21 cellular contexts compared by ENCODE assay signal in the genomic region with DNA sequence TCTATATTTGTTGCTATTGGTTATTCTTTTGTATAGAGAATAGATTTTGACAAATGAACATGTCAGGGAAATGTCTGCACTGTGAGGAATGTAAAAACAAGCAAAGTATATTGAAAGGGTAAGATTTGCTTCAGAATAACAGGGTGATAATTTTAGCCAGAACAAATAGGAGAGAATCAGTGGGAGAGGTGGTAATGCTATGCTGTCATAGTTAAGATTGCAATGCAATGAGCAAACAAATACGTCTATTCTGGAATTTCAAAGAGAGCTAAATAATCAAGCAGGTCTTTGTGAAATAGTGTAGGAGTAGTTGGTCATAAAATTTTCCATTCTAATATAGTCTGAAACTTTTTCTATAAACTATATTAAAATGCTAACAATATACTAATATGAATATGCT.
"Had no signal": no experiment of that assay in that cellular context is flagged by ENCODE, and none has a peak within 500 bp of the region (broad histone marks: within the 10 kb centered on the region; RNA-seq: fewer than 3 reads in every experiment).

No MANE protein-coding gene starts in this region.

- H3K9me3 ChIP-seq: SK-N-SH had no signal

- ATAC-seq: HepG2 had no signal

- H3K9ac ChIP-seq: SK-N-SH had no signal

- DNase-seq: IMR-90, Karpas-422, KG1, MM.1S, NCI-H1092 treated with DMSO at 0.1 percent for 48 hours, NCI-H1436, NCI-H187, NCI-H2029, NCI-H2081 treated with DMSO at 0.1 percent for 48 hours, NCI-H2171, NCI-H226, NCI-H446, NCI-H510A, NCI-H524 treated with DMSO at 0.1 percent for 48 hours, NCI-H69, NCI-H774, RPMI8226, SHP77, SK-N-SH had no signal

- FAIRE-seq: HepG2, RCC 7860 had no signal

- H3K4me2 ChIP-seq: SK-N-SH had no signal
